In the genomic region with DNA sequence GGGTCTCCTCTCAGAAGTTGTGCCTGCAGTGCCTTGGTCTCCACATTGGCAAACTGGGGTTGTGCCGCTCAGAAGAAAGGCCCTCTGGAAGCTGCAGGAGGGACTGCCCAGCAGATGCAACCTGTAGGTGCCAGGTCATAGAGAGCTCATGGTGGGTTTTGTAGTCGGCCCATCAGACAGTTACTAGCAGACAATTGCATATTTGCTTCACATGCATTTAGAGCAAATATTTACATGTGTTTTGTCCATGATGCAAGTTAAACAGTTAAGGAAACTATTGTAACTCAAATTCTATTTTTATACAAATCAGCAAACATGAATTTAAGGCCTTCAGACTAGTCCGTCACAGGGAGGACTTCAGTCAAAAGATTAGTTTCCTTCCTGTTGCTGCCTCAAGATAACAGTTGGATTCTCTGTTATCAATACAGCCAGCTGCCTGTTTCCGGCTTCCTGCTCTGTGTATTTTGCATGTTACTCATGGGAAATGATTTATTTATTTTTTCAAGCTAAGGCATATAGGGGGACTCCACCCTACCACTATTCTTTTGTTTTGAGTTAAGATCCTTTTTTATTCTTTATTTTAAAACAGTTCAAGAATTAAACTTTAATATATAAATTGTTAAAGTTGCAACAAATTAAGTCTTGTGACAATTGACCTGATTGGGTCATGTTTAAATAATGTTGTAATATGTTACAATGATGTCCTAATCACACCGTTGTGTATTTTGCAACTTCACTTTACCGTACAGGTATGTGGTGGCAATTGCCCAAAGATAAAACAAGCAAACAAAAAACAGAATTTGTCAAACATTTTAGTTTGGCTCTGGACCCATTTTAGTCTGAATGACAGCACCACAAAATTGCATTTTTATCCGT, we compare ENCODE assay signal across 1 cellular context.
TF ChIP-seq lines count a peak whose summit lies in the region.

No MANE protein-coding gene starts in this region.

TF ChIP-seq in SK-N-SH treated with all-trans-retinoic acid at 6 μM for 48 hours, 23 proteins besides CTCF, POLR2A, EP300 and RAD21 (continued from another document):
- no peak for TF ChIP-seq TSHZ2 (CRISPR knock-in tag; IDR thresholded peaks at IDR 0.05)
- TF ChIP-seq OSR1 (CRISPR knock-in tag; IDR thresholded peaks at IDR 0.05), result no peak
- TF ChIP-seq POU6F1 (CRISPR knock-in tag; IDR thresholded peaks at IDR 0.05; ENCODE audit: borderline replicate concordance, low read depth), result no peak
- TF ChIP-seq ZC3H10 (CRISPR knock-in tag; IDR thresholded peaks at IDR 0.05), result no peak
- TF ChIP-seq ESRRG (CRISPR knock-in tag; IDR thresholded peaks at IDR 0.05), result no peak
TF ChIP-seq in SK-N-SH treated with all-trans-retinoic acid at 6 μM for 48 hours: peak in this region for 0.
